Comparison of ENCODE assay signal across 9 cellular contexts in genomic region chr11:1336836-1337646, GRCh38. TPM values are rescaled to one million over a fixed set of nuclear protein-coding genes. Genes with fewer than 3 reads are reported as not detected.
DNase-seq lines count a peak whose midpoint lies in the region; ATAC-seq, FAIRE-seq and TF ChIP-seq lines count a peak whose summit lies in the region.
"Had no signal": no experiment of that assay in that cellular context is flagged by ENCODE, and none has a peak within 500 bp of the region (broad histone marks: within the 10 kb centered on the region; RNA-seq: fewer than 3 reads in every experiment).

No MANE protein-coding gene starts in this region.

- peaks cover 4% of the 10 kb centered on the region for H3K36me3 Mint-ChIP-seq in activated T-cell treated with anti-CD3 and anti-CD28 coated beads, Interleukin-2, amount 50 U/mL, for 24 hours (ENCODE audit: low read depth)

- H3K4me1 ChIP-seq in right atrium auricular region: peaks cover 0 to 25% of the 10 kb centered on the region in 2 donors

- FAIRE-seq in RCC 7860 (lab: Jason Lieb, UNC): no peak
- FAIRE-seq: astrocyte had no signal

- peak overlapping the region; percentile 68 to 73 for H3K27ac ChIP-seq in right atrium auricular region

- H3K4me1 Mint-ChIP-seq in activated T-cell treated with anti-CD3 and anti-CD28 coated beads, Interleukin-2, amount 50 U/mL, for 24 hours (ENCODE audit: low read depth): peaks cover 19% of the 10 kb centered on the region

- H3K27me3 ChIP-seq in right atrium auricular region: no peaks in the 10 kb centered on the region

- no peak overlapping the region for H3K4me3 Mint-ChIP-seq in activated T-cell treated with anti-CD3 and anti-CD28 coated beads, Interleukin-2, amount 50 U/mL, for 24 hours

- peaks cover 9% of the 10 kb centered on the region for H3K27me3 Mint-ChIP-seq in activated T-cell treated with anti-CD3 and anti-CD28 coated beads, Interleukin-2, amount 50 U/mL, for 24 hours

- TF ChIP-seq EP300 in Ishikawa (IDR thresholded peaks at IDR 0.05; ENCODE audit: borderline replicate concordance): no peak

- no peaks in the 10 kb centered on the region for H3K9me3 ChIP-seq in right atrium auricular region

- DNase-seq in activated T-cell treated with anti-CD3 and anti-CD28 coated beads, Interleukin-2, amount 50 U/mL, for 24 hours: peak; percentile 73
- DNase-seq in right atrium auricular region (ENCODE audit: low spot score): no peak
- peak; percentile 41 to 53 for DNase-seq in stimulated activated CD4-positive, alpha-beta T cell treated with anti-CD3 and anti-CD28 coated beads, Interleukin-2, amount 100 ng/mL, for 24 hours
- no peak for DNase-seq in occipital lobe (lab: John Stamatoyannopoulos, UW)
- no peak for DNase-seq in RCC 7860 (ENCODE audit: low spot score)
- DNase-seq in kidney tubule cell (ENCODE audit: low spot score): no peak

- no peak for ATAC-seq in HG03135 (IDR thresholded peaks at IDR 0.05; ENCODE audit: unreplicated experiment)

- no peak for TF ChIP-seq CTCF in right atrium auricular region (IDR thresholded peaks at IDR 0.05)

- no peak overlapping the region for H3K27ac Mint-ChIP-seq in activated T-cell treated with anti-CD3 and anti-CD28 coated beads, Interleukin-2, amount 50 U/mL, for 24 hours

- H3K9me3 Mint-ChIP-seq in activated T-cell treated with anti-CD3 and anti-CD28 coated beads, Interleukin-2, amount 50 U/mL, for 24 hours: peaks cover 3% of the 10 kb centered on the region

- peak overlapping the region; percentile 33 to 60 for H3K4me3 ChIP-seq in right atrium auricular region

- no peaks in the 10 kb centered on the region for H3K36me3 ChIP-seq in right atrium auricular region

- no peak for TF ChIP-seq RAD21 in Ishikawa (IDR thresholded peaks at IDR 0.05; ENCODE audit: low read depth)

TF ChIP-seq in Ishikawa, 13 proteins besides CTCF, POLR2A, EP300 and RAD21:
- TF ChIP-seq ZBTB7A (IDR thresholded peaks at IDR 0.05; ENCODE audit: low read depth): peak; percentile 83
- no peak for TF ChIP-seq TEAD4 (IDR thresholded peaks at IDR 0.05)

RNA-seq across cellular contexts. Expression of gene TOLLIP, which starts 27.6 kb away (rescaled TPM):
- total RNA-seq in right atrium auricular region (10 to 100 TPM; 29.6 to 41.0 TPM), occipital lobe (17.8 TPM)

RNA-seq across cellular contexts. Expression of gene BRSK2, which starts 52.7 kb away (rescaled TPM):
- total RNA-seq in right atrium auricular region (under 1 TPM; 0.19 to 0.51 TPM), occipital lobe (32.8 TPM)

Comparison
In these comparisons a context has a peak if more than half of its experiments do, and no peak if none do; other contexts are left out.
1. DNase-seq: peak in activated T-cell treated with anti-CD3 and anti-CD28 coated beads, Interleukin-2, amount 50 U/mL, for 24 hours (single experiment) and stimulated activated CD4-positive, alpha-beta T cell treated with anti-CD3 and anti-CD28 coated beads, Interleukin-2, amount 100 ng/mL, for 24 hours (2 of 2); none in right atrium auricular region (single experiment), occipital lobe (single experiment), RCC 7860 (single experiment) and kidney tubule cell (single experiment).
2. RNA of gene BRSK2, which starts 52.7 kb away (total RNA-seq): 32.8 TPM in occipital lobe (single experiment); 0.19 to 0.51 TPM in right atrium auricular region; every median in the first group is over 10 times any median in the second.